21 cellular contexts compared by ENCODE assay signal in the genomic region with DNA sequence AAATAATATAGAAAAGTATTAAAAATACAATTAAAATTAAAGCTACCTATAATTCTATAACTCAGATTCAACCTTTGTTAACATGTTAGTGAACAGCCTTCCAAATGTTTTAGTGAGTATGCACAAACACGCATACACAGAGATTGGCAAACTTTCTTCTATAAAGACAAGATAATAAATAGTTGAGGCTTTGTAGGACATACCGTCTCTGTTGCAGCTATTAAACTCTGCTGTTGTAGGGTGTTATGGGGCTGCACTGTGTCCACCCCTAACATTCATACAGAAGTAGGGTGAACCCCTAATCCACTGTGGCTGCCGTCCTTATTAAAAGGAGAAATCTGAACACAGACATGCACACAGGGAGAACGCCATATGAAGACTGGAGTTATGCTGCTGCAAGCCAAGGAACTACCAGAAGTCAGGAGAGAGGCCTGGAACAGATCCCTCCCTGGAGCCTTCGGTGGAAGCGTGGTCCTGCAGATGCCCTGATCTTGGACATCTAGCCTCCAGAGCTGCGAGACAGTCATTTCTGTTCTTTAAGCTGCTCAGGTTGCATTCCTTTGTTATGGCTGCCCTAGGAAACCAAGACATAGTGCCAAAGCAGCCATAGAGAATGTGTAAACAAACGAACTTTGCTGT.
DNase-seq lines count a peak whose midpoint lies in the region; ATAC-seq and TF ChIP-seq lines count a peak whose summit lies in the region.
"Had no signal": no experiment of that assay in that cellular context is flagged by ENCODE, and none has a peak within 500 bp of the region (broad histone marks: within the 10 kb centered on the region; RNA-seq: fewer than 3 reads in every experiment).

No MANE protein-coding gene starts in this region.

- no peaks in the 10 kb centered on the region for H3K4me1 Mint-ChIP-seq in activated CD8-positive, alpha-beta T cell treated with anti-CD3 and anti-CD28 coated beads for 36 hours (ENCODE audit: low read depth)
- no peaks in the 10 kb centered on the region for H3K4me1 Mint-ChIP-seq in immature natural killer cell
- H3K4me1 Mint-ChIP-seq: B cell; CD4-positive, CD25-positive, alpha-beta regulatory T cell; GM23338 had no signal

- peaks cover 0 to 24% (median 6%) of the 10 kb centered on the region in 12 donors for H3K4me1 ChIP-seq in heart left ventricle
- peaks cover 0 to 9% of the 10 kb centered on the region in 2 donors for H3K4me1 ChIP-seq in right atrium auricular region
- H3K4me1 ChIP-seq in sigmoid colon: peaks cover 0 to 25% (median 22%) of the 10 kb centered on the region in 4 donors
- H3K4me1 ChIP-seq: HAP-1 had no signal

- no peak for TF ChIP-seq POLR2A in heart left ventricle (IDR thresholded peaks at IDR 0.05)
- no peak for TF ChIP-seq POLR2A in sigmoid colon (IDR thresholded peaks at IDR 0.05)

- CTCF ChIA-PET in activated CD8-positive, alpha-beta T cell treated with anti-CD3 and anti-CD28 coated beads for 36 hours (lab: Charles Lee): no interaction called here

- ATAC-seq in heart left ventricle (no peak), left cardiac atrium (no peak)
- no peak for ATAC-seq in activated CD8-positive, alpha-beta T cell treated with anti-CD3 and anti-CD28 coated beads for 36 hours
- ATAC-seq: CD8-positive, alpha-beta T cell; GM12878; GM23338 had no signal

- 78 to 91% (median 83%) methylated on average over 8 of the region's 8 CpGs for WGBS in heart left ventricle, 4 donors
- 78 to 85% methylated on average over 8 of the region's 8 CpGs for WGBS in sigmoid colon, 2 donors

- DNase-seq in heart left ventricle: no peak
- no peak for DNase-seq in left cardiac atrium
- no peak for DNase-seq in right atrium auricular region (ENCODE audit: low spot score)
- no peak for DNase-seq in cardiac septum (ENCODE audit: low spot score)
- peak; percentile 74 for DNase-seq in cerebellar cortex (ENCODE audit: low spot score)
- no peak for DNase-seq in sigmoid colon
- no peak for DNase-seq in activated CD8-positive, alpha-beta T cell treated with anti-CD3 and anti-CD28 coated beads for 36 hours
- DNase-seq in immature natural killer cell: no peak
- DNase-seq: Caco-2; CD4-positive, CD25-positive, alpha-beta regulatory T cell; CD8-positive, alpha-beta T cell; DND-41; GDM1; HFFc6 had no signal

- no peaks in the 10 kb centered on the region for H3K36me3 Mint-ChIP-seq in activated CD8-positive, alpha-beta T cell treated with anti-CD3 and anti-CD28 coated beads for 36 hours (ENCODE audit: low read depth)
- no peaks in the 10 kb centered on the region for H3K36me3 Mint-ChIP-seq in immature natural killer cell
- H3K36me3 Mint-ChIP-seq: CD4-positive, CD25-positive, alpha-beta regulatory T cell; CD8-positive, alpha-beta T cell had no signal

- peaks cover 0 to 4% (median 0%) of the 10 kb centered on the region in 12 donors for H3K9me3 ChIP-seq in heart left ventricle
- H3K9me3 ChIP-seq in right atrium auricular region: no peaks in the 10 kb centered on the region
- H3K9me3 ChIP-seq in sigmoid colon: no peaks in the 10 kb centered on the region
- H3K9me3 ChIP-seq: BLaER1, Caco-2, HAP-1 had no signal

- intact Hi-C loops in heart left ventricle (cut with DNase I): no loop called here
- intact Hi-C loops in left cardiac atrium (cut with DNase I): loop anchor here in 1 of 2 donors (10.0 kb wide), 1 partner anchor 106 kb away; no protein-coding TSS in a partner anchor
- intact Hi-C loops in cardiac septum (cut with DNase I): loop anchor here (5.0 kb wide), 2 partner anchors 53 to 352 kb away; no protein-coding TSS in a partner anchor
- intact Hi-C loops in sigmoid colon (cut with DNase I): no loop called here
- intact Hi-C loops in activated CD8-positive, alpha-beta T cell treated with anti-CD3 and anti-CD28 coated beads for 36 hours (cut with micrococcal nuclease): no loop called here

- TF ChIP-seq EP300 in sigmoid colon (IDR thresholded peaks at IDR 0.05): peak in 2 of 4 donors; percentile 55 to 84

- H3K36me3 ChIP-seq in heart left ventricle: no peaks in the 10 kb centered on the region
- H3K36me3 ChIP-seq in right atrium auricular region: no peaks in the 10 kb centered on the region
- no peaks in the 10 kb centered on the region for H3K36me3 ChIP-seq in sigmoid colon
- H3K36me3 ChIP-seq: BLaER1, HAP-1 had no signal

- H3K27me3 ChIP-seq in heart left ventricle (no peaks in the 10 kb centered on the region), right atrium auricular region (no peaks in the 10 kb centered on the region), sigmoid colon (no peaks in the 10 kb centered on the region)
- H3K27me3 ChIP-seq: BLaER1 had no signal

- no peak overlapping the region for H3K4me3 ChIP-seq in heart left ventricle
- H3K4me3 ChIP-seq in right atrium auricular region: no peak overlapping the region
- H3K4me3 ChIP-seq in sigmoid colon: no peak overlapping the region
- H3K4me3 ChIP-seq: BLaER1, GM12878, GM23338, HAP-1 had no signal

- POLR2A ChIA-PET in activated CD8-positive, alpha-beta T cell treated with anti-CD3 and anti-CD28 coated beads for 36 hours (lab: Charles Lee): no interaction called here

- no peak overlapping the region for H3K27ac Mint-ChIP-seq in activated CD8-positive, alpha-beta T cell treated with anti-CD3 and anti-CD28 coated beads for 36 hours
- no peak overlapping the region for H3K27ac Mint-ChIP-seq in immature natural killer cell
- H3K27ac Mint-ChIP-seq: B cell; CD4-positive, CD25-positive, alpha-beta regulatory T cell; CD8-positive, alpha-beta T cell; GM23338; HFFc6 had no signal

- no peak overlapping the region for H3K4me3 Mint-ChIP-seq in activated CD8-positive, alpha-beta T cell treated with anti-CD3 and anti-CD28 coated beads for 36 hours
- no peak overlapping the region for H3K4me3 Mint-ChIP-seq in immature natural killer cell
- H3K4me3 Mint-ChIP-seq: B cell; CD4-positive, CD25-positive, alpha-beta regulatory T cell; CD8-positive, alpha-beta T cell; GM23338; HFFc6 had no signal

- H3K9me3 Mint-ChIP-seq in activated CD8-positive, alpha-beta T cell treated with anti-CD3 and anti-CD28 coated beads for 36 hours: no peaks in the 10 kb centered on the region
- no peaks in the 10 kb centered on the region for H3K9me3 Mint-ChIP-seq in immature natural killer cell
- H3K9me3 Mint-ChIP-seq: GM23338 had no signal

- TF ChIP-seq CTCF in heart left ventricle (IDR thresholded peaks at IDR 0.05): no peak
- TF ChIP-seq CTCF in right atrium auricular region (IDR thresholded peaks at IDR 0.05): no peak
- TF ChIP-seq CTCF in sigmoid colon (IDR thresholded peaks at IDR 0.05): no peak
- no peak for TF ChIP-seq CTCF in activated CD8-positive, alpha-beta T cell treated with anti-CD3 and anti-CD28 coated beads for 36 hours (IDR thresholded peaks at IDR 0.05)

- no peaks in the 10 kb centered on the region for H3K27me3 Mint-ChIP-seq in activated CD8-positive, alpha-beta T cell treated with anti-CD3 and anti-CD28 coated beads for 36 hours
- H3K27me3 Mint-ChIP-seq in immature natural killer cell (ENCODE audit: low read depth in 3 of 3): peaks cover 0 to 1% (median 0%) of the 10 kb centered on the region in 3 donors
- H3K27me3 Mint-ChIP-seq: CD4-positive, CD25-positive, alpha-beta regulatory T cell had no signal

- H3K27ac ChIP-seq in heart left ventricle: peak overlapping the region in 11 of 12 donors; percentile 16 to 89 (median 69)
- peak overlapping the region; percentile 54 to 94 for H3K27ac ChIP-seq in right atrium auricular region
- H3K27ac ChIP-seq in sigmoid colon: peak overlapping the region in 3 of 4 donors; percentile 16 to 57 (median 53)
- H3K27ac ChIP-seq: 22Rv1, BLaER1, C4-2B had no signal
